ENCODE assay signal across 8 cellular contexts in genomic region chr5:115545065-115545882, GRCh38. TPM values are rescaled to one million over a fixed set of nuclear protein-coding genes. Genes with fewer than 3 reads are reported as not detected.
A peak's percentile ranks its signal among the peaks of the same experiment; 100 is the strongest.
DNase-seq lines count a peak whose midpoint lies in the region; ATAC-seq and TF ChIP-seq lines count a peak whose summit lies in the region.

No MANE protein-coding gene starts in this region.

- no peaks in the 10 kb centered on the region for H3K27me3 ChIP-seq in left ventricle myocardium inferior (ENCODE audit: low read depth)
- H3K27me3 ChIP-seq in WERI-Rb-1 (ENCODE audit: insufficient read depth, low read depth, severe bottlenecking), result no peaks in the 10 kb centered on the region
- H3K27me3 ChIP-seq in iPS-15b (ENCODE audit: control insufficient read depth, insufficient read depth, low read length), result no peaks in the 10 kb centered on the region
- H3K27me3 ChIP-seq in thoracic aorta (replicated peaks; ENCODE audit: insufficient read depth), result no peaks in the 10 kb centered on the region

- TF ChIP-seq CTCF in left ventricle myocardium inferior (IDR thresholded peaks at IDR 0.05; ENCODE audit: borderline replicate concordance) (no peak), WERI-Rb-1 (IDR thresholded peaks at IDR 0.05; ENCODE audit: low read depth, low read length) (no peak), thoracic aorta (IDR thresholded peaks at IDR 0.05) (no peak)

- H3K36me3 ChIP-seq in left ventricle myocardium inferior (peaks cover 11% of the 10 kb centered on the region), WERI-Rb-1 (peaks cover 31% of the 10 kb centered on the region), iPS-15b (ENCODE audit: control insufficient read depth, insufficient read depth, low read length) (no peaks in the 10 kb centered on the region), thoracic aorta (no peaks in the 10 kb centered on the region)

- ATAC-seq in left ventricle myocardium superior, result no peak
- no peak for ATAC-seq in thoracic aorta (ENCODE audit: insufficient number of reproducible peaks, low FRiP score, low read depth)
- no peak for ATAC-seq in HG02571 (IDR thresholded peaks at IDR 0.05; ENCODE audit: unreplicated experiment)

- H3K4me3 ChIP-seq in left ventricle myocardium inferior (peak overlapping the region; percentile 82), WERI-Rb-1 (ENCODE audit: low read depth, low read length) (peak overlapping the region; percentile 43), iPS-15b (ENCODE audit: low read depth, low read length) (peak overlapping the region; percentile 10), thoracic aorta (peak overlapping the region; percentile 98)

- peaks cover 43% of the 10 kb centered on the region for H3K4me1 ChIP-seq in left ventricle myocardium inferior
- peaks cover 13% of the 10 kb centered on the region for H3K4me1 ChIP-seq in iPS-15b (ENCODE audit: control insufficient read depth, insufficient read depth, low read length)
- H3K4me1 ChIP-seq in thoracic aorta (ENCODE audit: control insufficient read depth in 1 of 2, low read depth in 2 of 2), result peaks cover 19% of the 10 kb centered on the region in 2 donors

- DNase-seq in left ventricle myocardium inferior (no peak), left ventricle myocardium superior (no peak), WERI-Rb-1 (no peak), thoracic aorta (ENCODE audit: low spot score) (no peak), AG08395 (ENCODE audit: low spot score) (no peak)
- no peak for DNase-seq in effector CD8-positive, alpha-beta T cell (lab: John Stamatoyannopoulos, UW)

- H3K27ac ChIP-seq in left ventricle myocardium inferior (replicated peaks) (peak overlapping the region; percentile 96), WERI-Rb-1 (peak overlapping the region; percentile 61), thoracic aorta (peak overlapping the region; percentile 63 to 64)

- H3K9me3 ChIP-seq in left ventricle myocardium inferior (replicated peaks) (peaks cover 9% of the 10 kb centered on the region), WERI-Rb-1 (ENCODE audit: severe bottlenecking) (peaks cover 6% of the 10 kb centered on the region), iPS-15b (ENCODE audit: control insufficient read depth, insufficient read depth, low read length) (peaks cover 7% of the 10 kb centered on the region), thoracic aorta (peaks cover 6% of the 10 kb centered on the region)

- intact Hi-C loops in left ventricle myocardium inferior (cut with micrococcal nuclease) (no loop called here), left ventricle myocardium superior (cut with micrococcal nuclease) (no loop called here)

- H3K9ac ChIP-seq in iPS-15b (ENCODE audit: low read depth, low read length), result no peak overlapping the region

RNA-seq across cellular contexts. Expression of gene FEM1C, which starts 0.7 kb away (rescaled TPM):
- total RNA-seq in left ventricle myocardium inferior, result 59.3 TPM
- total RNA-seq in left ventricle myocardium superior, result 43.1 TPM
- 10 to 100 TPM; 14.1 to 35.6 TPM for total RNA-seq in thoracic aorta

RNA-seq across cellular contexts. Expression of gene TICAM2, which starts 57.0 kb away (rescaled TPM):
- total RNA-seq in left ventricle myocardium inferior, result 2.3 TPM
- 3.0 TPM for total RNA-seq in left ventricle myocardium superior
- 1 to 10 TPM; 1.6 to 5.7 TPM for total RNA-seq in thoracic aorta

Comparison
In these comparisons a context has a peak if more than half of its experiments do, and no peak if none do; other contexts are left out.
1. H3K4me3 ChIP-seq: peak in every context shown above with its lines; median percentile 98 in thoracic aorta; 82 in left ventricle myocardium inferior; 43 in WERI-Rb-1; 10 in iPS-15b.